8 cellular contexts compared by ENCODE assay signal in genomic region chr5:72268753-72269410, GRCh38. TPM values are rescaled to one million over a fixed set of nuclear protein-coding genes. Genes with fewer than 3 reads are reported as not detected.
DNase-seq lines count a peak whose midpoint lies in the region; ATAC-seq and TF ChIP-seq lines count a peak whose summit lies in the region.

No MANE protein-coding gene starts in this region.

- in situ Hi-C loops in G401 (cut with HindIII; ENCODE audit: low sequenced_read_pairs), result no loop called here

- H3K4me3 ChIP-seq in breast epithelium, result no peak overlapping the region
- H3K4me3 ChIP-seq in lower lobe of right lung, result no peak overlapping the region

- H3K4me3 Mint-ChIP-seq in T-helper 17 cell, result no peak overlapping the region
- no peak overlapping the region for H3K4me3 Mint-ChIP-seq in stimulated activated naive CD8-positive, alpha-beta T cell treated with anti-CD3 and anti-CD28 coated beads, Interleukin-15, amount 100 ng/mL, for 72 hours

- H3K4me1 Mint-ChIP-seq in T-helper 17 cell, result peaks cover 8% of the 10 kb centered on the region
- peaks cover 4% of the 10 kb centered on the region for H3K4me1 Mint-ChIP-seq in stimulated activated naive CD8-positive, alpha-beta T cell treated with anti-CD3 and anti-CD28 coated beads, Interleukin-15, amount 100 ng/mL, for 72 hours

- H3K27me3 ChIP-seq in breast epithelium (no peaks in the 10 kb centered on the region), lower lobe of right lung (ENCODE audit: low read depth) (no peaks in the 10 kb centered on the region)

- H3K27me3 Mint-ChIP-seq in T-helper 17 cell, result no peaks in the 10 kb centered on the region
- no peaks in the 10 kb centered on the region for H3K27me3 Mint-ChIP-seq in stimulated activated naive CD8-positive, alpha-beta T cell treated with anti-CD3 and anti-CD28 coated beads, Interleukin-15, amount 100 ng/mL, for 72 hours

- H3K36me3 Mint-ChIP-seq in T-helper 17 cell (ENCODE audit: low read depth), result peaks cover 2% of the 10 kb centered on the region

- TF ChIP-seq CTCF in breast epithelium (IDR thresholded peaks at IDR 0.05) (peak; percentile 13 to 46 (median 41)), lower lobe of right lung (IDR thresholded peaks at IDR 0.05) (peak; percentile 66)

- TF ChIP-seq POLR2A in breast epithelium (IDR thresholded peaks at IDR 0.05), result no peak

- peak overlapping the region; percentile 19 for H3K27ac Mint-ChIP-seq in T-helper 17 cell
- no peak overlapping the region for H3K27ac Mint-ChIP-seq in stimulated activated naive CD8-positive, alpha-beta T cell treated with anti-CD3 and anti-CD28 coated beads, Interleukin-15, amount 100 ng/mL, for 72 hours

- H3K27ac ChIP-seq in breast epithelium, result no peak overlapping the region
- no peak overlapping the region for H3K27ac ChIP-seq in lower lobe of right lung

- H3K9me3 ChIP-seq in T-helper 17 cell (ENCODE audit: control insufficient read depth, low read length, poor library complexity, severe bottlenecking) (no peaks in the 10 kb centered on the region), breast epithelium (no peaks in the 10 kb centered on the region), lower lobe of right lung (no peaks in the 10 kb centered on the region)

- H3K4me1 ChIP-seq in breast epithelium (peaks cover 0 to 8% of the 10 kb centered on the region in 2 donors), lower lobe of right lung (no peaks in the 10 kb centered on the region)

- intact Hi-C loops in breast epithelium (cut with DNase I; ENCODE audit: low total_unique reads), result no loop called here
- intact Hi-C loops in lower lobe of right lung (cut with DNase I), result no loop called here

- no peaks in the 10 kb centered on the region for H3K9me3 Mint-ChIP-seq in stimulated activated naive CD8-positive, alpha-beta T cell treated with anti-CD3 and anti-CD28 coated beads, Interleukin-15, amount 100 ng/mL, for 72 hours

- DNase-seq in G401 (ENCODE audit: low spot score) (peak; percentile 75), T-helper 17 cell (peak in 1 of 3 donors; percentile 16), breast epithelium (ENCODE audit: low spot score in 2 of 2) (peak; percentile 30 to 52), lower lobe of right lung (no peak)
- DNase-seq in stimulated activated naive CD8-positive, alpha-beta T cell treated with anti-CD3 and anti-CD28 coated beads, Interleukin-15, amount 100 ng/mL, for 72 hours, result peak; percentile 33 to 38

- H3K36me3 ChIP-seq in breast epithelium (no peaks in the 10 kb centered on the region), lower lobe of right lung (no peaks in the 10 kb centered on the region)

- ATAC-seq in HG03175 (IDR thresholded peaks at IDR 0.05; ENCODE audit: unreplicated experiment) (peak; percentile 58), T-helper 17 cell (no peak), lower lobe of right lung (peak in 1 of 2 donors; percentile 43), GM21576 (IDR thresholded peaks at IDR 0.05; ENCODE audit: unreplicated experiment) (no peak), HG03039 (IDR thresholded peaks at IDR 0.05; ENCODE audit: unreplicated experiment) (no peak)
- no peak for ATAC-seq in stimulated activated naive CD8-positive, alpha-beta T cell treated with anti-CD3 and anti-CD28 coated beads, Interleukin-15, amount 100 ng/mL, for 72 hours

RNA-seq across cellular contexts. Expression of gene MRPS27, which starts 51.2 kb away (rescaled TPM):
- total RNA-seq in G401 (2014; rRNA removed; shearing (Covaris generic)), result 155 and 193 TPM in 2 replicates
- total RNA-seq in T-helper 17 cell, result 10 to 100 TPM; 37.8 to 39.3 TPM
- 10 to 100 TPM; 47.8 to 71.3 (median 51.8) TPM for total RNA-seq in breast epithelium
- total RNA-seq in lower lobe of right lung, result 35.1 TPM

RNA-seq across cellular contexts. Expression of gene PTCD2, which starts 51.3 kb away (rescaled TPM):
- total RNA-seq in G401 (2014; rRNA removed; shearing (Covaris generic)), result 13.2 and 19.9 TPM in 2 replicates
- total RNA-seq in T-helper 17 cell, result 1 to 10 TPM; 4.0 to 5.9 TPM
- 10 to 100 TPM in 1 of 3 donors, 1 to 10 TPM in 2; 5.6 to 10.1 (median 7.5) TPM for total RNA-seq in breast epithelium
- total RNA-seq in lower lobe of right lung, result 5.9 TPM
